21 cellular contexts compared by ENCODE assay signal in genomic region chr18:13491138-13491537, GRCh38.
DNase-seq lines count a peak whose midpoint lies in the region; ATAC-seq and TF ChIP-seq lines count a peak whose summit lies in the region.
"Had no signal": no experiment of that assay in that cellular context is flagged by ENCODE, and none has a peak within 500 bp of the region (broad histone marks: within the 10 kb centered on the region; RNA-seq: fewer than 3 reads in every experiment).

No MANE protein-coding gene starts in this region.

- H3K14ac ChIP-seq in trophoblast cell (ENCODE audit: low read length) = no peak overlapping the region

- H3K9me3 ChIP-seq in psoas muscle (no peaks in the 10 kb centered on the region), trophoblast cell (ENCODE audit: insufficient read depth, low read depth, low read length) (peaks cover 2% of the 10 kb centered on the region)
- H3K9me3 ChIP-seq: A549, BE2C, Caco-2 had no signal

- H3K4ac ChIP-seq in trophoblast cell (ENCODE audit: low read depth, low read length) = no peak overlapping the region

- H2BK12ac ChIP-seq in trophoblast cell (ENCODE audit: low read length) = no peak overlapping the region

- H3K4me3 ChIP-seq in psoas muscle (no peak overlapping the region), trophoblast cell (ENCODE audit: low read depth, low read length) (no peak overlapping the region)
- H3K4me3 ChIP-seq: A549; BLaER1 treated with 17β-estradiol and CSF1 and Interleukin-3, amounts not matched to agents 10 nM and 100 nM; GM23248 had no signal

- H3K4me1 ChIP-seq in psoas muscle (no peaks in the 10 kb centered on the region), trophoblast cell (ENCODE audit: control insufficient read depth in 1 of 2, insufficient read depth in 2 of 2, low read length in 2 of 2) (peaks cover 10% of the 10 kb centered on the region in 2 experiments)
- H3K4me1 ChIP-seq: BE2C, Caco-2 had no signal

- no peak overlapping the region for H4K8ac ChIP-seq in trophoblast cell (ENCODE audit: low read depth, low read length)

- H2AK5ac ChIP-seq in trophoblast cell (ENCODE audit: low read length) = no peak overlapping the region

- no peak overlapping the region for H4K12ac ChIP-seq in trophoblast cell (ENCODE audit: low read depth, low read length)

- no peaks in the 10 kb centered on the region for H3K79me2 ChIP-seq in trophoblast cell (ENCODE audit: control insufficient read depth, insufficient read depth, low read length, poor library complexity)

- no peak overlapping the region for H3K23ac ChIP-seq in trophoblast cell (ENCODE audit: low read length)

- no peak overlapping the region for H2AFZ ChIP-seq in trophoblast cell (ENCODE audit: insufficient read depth, low read length, poor library complexity)
- H2AFZ ChIP-seq: GM23248 had no signal

- no peak overlapping the region for H3K4me2 ChIP-seq in trophoblast cell (ENCODE audit: low read length)
- H3K4me2 ChIP-seq: A549; BLaER1 treated with 17β-estradiol and CSF1 and Interleukin-3, amounts not matched to agents 10 nM and 100 nM had no signal

- no peak overlapping the region for H3K27ac ChIP-seq in psoas muscle
- no peak overlapping the region for H3K27ac ChIP-seq in trophoblast cell (ENCODE audit: low read depth, low read length)
- H3K27ac ChIP-seq: A549; BLaER1 treated with 17β-estradiol and CSF1 and Interleukin-3, amounts not matched to agents 10 nM and 100 nM; GM23248 had no signal

- no peak overlapping the region for H2BK120ac ChIP-seq in trophoblast cell (ENCODE audit: insufficient read depth, low read length, poor library complexity)

- no peak overlapping the region for H4K91ac ChIP-seq in trophoblast cell (ENCODE audit: low read depth, low read length)

- H3K9ac ChIP-seq in trophoblast cell (ENCODE audit: low read length) = no peak overlapping the region
- H3K9ac ChIP-seq: BLaER1 treated with 17β-estradiol and CSF1 and Interleukin-3, amounts not matched to agents 10 nM and 100 nM; GM23248 had no signal

- TF ChIP-seq CTCF in psoas muscle (IDR thresholded peaks at IDR 0.05) = no peak

- no peak overlapping the region for H3K18ac ChIP-seq in trophoblast cell (ENCODE audit: low read length)

- intact Hi-C loops in psoas muscle (cut with DNase I) = no loop called here

- ATAC-seq in left lobe of liver (peak; percentile 19), psoas muscle (peak; percentile 48 to 93 (median 60)), GM21619 (IDR thresholded peaks at IDR 0.05; ENCODE audit: unreplicated experiment) (no peak)
- ATAC-seq: A549, HCT116 had no signal

- peaks cover 0 to 4% of the 10 kb centered on the region in 2 donors for H3K36me3 ChIP-seq in psoas muscle (ENCODE audit: insufficient read depth in 1 of 2, low read depth in 1 of 2)
- H3K36me3 ChIP-seq in trophoblast cell (ENCODE audit: control insufficient read depth in 1 of 2, insufficient read depth in 2 of 2, low read length in 2 of 2) = peaks cover 0 to 2% of the 10 kb centered on the region in 2 experiments
- H3K36me3 ChIP-seq: BE2C had no signal

- H3K79me1 ChIP-seq in trophoblast cell (ENCODE audit: low read length) = no peaks in the 10 kb centered on the region

- DNase-seq in COLO668 (lab: John Stamatoyannopoulos, UW; ENCODE audit: unreplicated experiment) = peak; percentile 33
- DNase-seq in HuH-7.5 (ENCODE audit: low spot score) = peak; percentile 50
- DNase-seq in left lobe of liver (ENCODE audit: low spot score) = no peak
- no peak for DNase-seq in psoas muscle
- DNase-seq in HCEC 1CT = no peak
- DNase-seq in trophoblast cell = no peak
- DNase-seq: 8988T; ACHN; AML-193; BE2C; Caco-2; CD4-positive, alpha-beta T cell; DMS53; DMS79 treated with DMSO at 0.1 percent for 48 hours; GF-D8; GM23248; H7 had no signal

- 55 to 82% (median 63%) methylated on average over 10 of the region's 10 CpGs for WGBS in psoas muscle, 3 donors
- no CpG with 5 or more reads among the region's 10 CpGs for WGBS in trophoblast cell (ENCODE audit: extremely low coverage, insufficient coverage, insufficient read length)

- no peak overlapping the region for H2BK5ac ChIP-seq in trophoblast cell (ENCODE audit: low read depth, low read length, poor library complexity)

- no peaks in the 10 kb centered on the region for H3K27me3 ChIP-seq in psoas muscle (ENCODE audit: insufficient read depth in 3 of 3, low read length in 2 of 3)
- no peaks in the 10 kb centered on the region for H3K27me3 ChIP-seq in trophoblast cell (ENCODE audit: insufficient read depth, low read length)
- H3K27me3 ChIP-seq: BE2C; BLaER1 treated with 17β-estradiol and CSF1 and Interleukin-3, amounts not matched to agents 10 nM and 100 nM had no signal

Comparison
In these comparisons a context has a peak if more than half of its experiments do, and no peak if none do; other contexts are left out.
1. DNase-seq: peak in COLO668 (single experiment) and HuH-7.5 (single experiment); none in left lobe of liver (single experiment), psoas muscle (0 of 2), HCEC 1CT (single experiment) and trophoblast cell (0 of 2).